1 cellular context compared by ENCODE assay signal in the genomic region with DNA sequence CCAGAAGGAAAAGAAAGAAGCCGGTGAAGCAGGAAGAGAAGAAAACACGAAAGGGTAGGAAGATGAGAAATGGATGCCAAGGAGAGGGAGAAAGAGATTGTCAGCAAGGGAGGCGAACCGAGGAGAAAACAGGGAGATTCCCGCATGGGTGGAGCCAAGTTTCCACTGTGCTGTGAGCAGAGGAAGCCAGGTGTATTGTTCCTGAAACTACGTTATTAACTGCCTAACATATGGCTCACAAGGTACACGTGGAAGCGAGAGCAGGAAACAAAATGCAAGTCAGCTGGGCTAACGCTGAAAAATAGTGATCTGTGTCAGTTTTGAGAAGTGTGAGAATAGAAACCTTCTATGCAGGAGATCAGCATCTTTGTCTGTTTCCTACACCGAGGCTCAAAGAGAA.
TF ChIP-seq lines count a peak whose summit lies in the region.

No MANE protein-coding gene starts in this region.

TF ChIP-seq in H1, 55 proteins besides CTCF, POLR2A, EP300 and RAD21 (continued from another document):
- no peak for TF ChIP-seq RBBP5 (IDR thresholded peaks at IDR 0.05; ENCODE audit: borderline replicate concordance, low read depth, low read length)
- TF ChIP-seq, protein P1, sequence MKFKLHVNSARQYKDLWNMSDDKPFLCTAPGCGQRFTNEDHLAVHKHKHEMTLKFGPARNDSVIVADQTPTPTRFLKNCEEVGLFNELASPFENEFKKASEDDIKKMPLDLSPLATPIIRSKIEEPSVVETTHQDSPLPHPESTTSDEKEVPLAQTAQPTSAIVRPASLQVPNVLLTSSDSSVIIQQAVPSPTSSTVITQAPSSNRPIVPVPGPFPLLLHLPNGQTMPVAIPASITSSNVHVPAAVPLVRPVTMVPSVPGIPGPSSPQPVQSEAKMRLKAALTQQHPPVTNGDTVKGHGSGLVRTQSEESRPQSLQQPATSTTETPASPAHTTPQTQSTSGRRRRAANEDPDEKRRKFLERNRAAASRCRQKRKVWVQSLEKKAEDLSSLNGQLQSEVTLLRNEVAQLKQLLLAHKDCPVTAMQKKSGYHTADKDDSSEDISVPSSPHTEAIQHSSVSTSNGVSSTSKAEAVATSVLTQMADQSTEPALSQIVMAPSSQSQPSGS (IDR thresholded peaks at IDR 0.05; ENCODE audit: low read length), result no peak
- TF ChIP-seq KDM4A (IDR thresholded peaks at IDR 0.05; ENCODE audit: low read depth, low read length, severe bottlenecking), result no peak
- TF ChIP-seq CEBPB (IDR thresholded peaks at IDR 0.05; ENCODE audit: low read depth, low read length), result no peak
- TF ChIP-seq BCL11A (IDR thresholded peaks at IDR 0.05; ENCODE audit: low read depth in 2 of 2, low read length in 2 of 2), result no peak
- no peak for TF ChIP-seq CHD2 (IDR thresholded peaks at IDR 0.05; ENCODE audit: low read length)
- TF ChIP-seq, protein P2, sequence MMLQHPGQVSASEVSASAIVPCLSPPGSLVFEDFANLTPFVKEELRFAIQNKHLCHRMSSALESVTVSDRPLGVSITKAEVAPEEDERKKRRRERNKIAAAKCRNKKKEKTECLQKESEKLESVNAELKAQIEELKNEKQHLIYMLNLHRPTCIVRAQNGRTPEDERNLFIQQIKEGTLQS (IDR thresholded peaks at IDR 0.05; ENCODE audit: insufficient read depth, low read depth, low read length), result no peak
- no peak for TF ChIP-seq JUN (IDR thresholded peaks at IDR 0.05; ENCODE audit: low read depth, low read length)
